ENCODE assay signal across 10 cellular contexts in the genomic region with DNA sequence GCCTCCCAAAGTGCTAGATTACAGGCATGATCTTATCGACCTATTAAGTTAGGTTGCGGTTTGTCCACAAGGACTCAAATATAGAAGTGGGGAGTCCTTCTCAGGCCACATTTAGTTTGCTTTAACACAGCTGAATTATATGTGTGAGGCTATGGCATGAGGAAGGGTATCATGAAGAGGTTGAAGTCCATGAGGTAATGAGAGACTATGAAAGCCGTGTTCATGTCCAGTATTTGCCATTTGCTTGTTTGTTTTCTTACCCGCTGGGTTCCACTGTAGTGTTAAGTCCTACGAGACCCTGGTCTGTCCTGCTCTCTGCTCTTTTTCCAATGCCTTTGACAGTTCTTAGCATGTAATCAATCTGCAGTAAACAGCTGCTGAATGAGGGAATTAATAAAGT.
"Had no signal": no experiment of that assay in that cellular context is flagged by ENCODE, and none has a peak within 500 bp of the region (broad histone marks: within the 10 kb centered on the region; RNA-seq: fewer than 3 reads in every experiment).

No MANE protein-coding gene starts in this region.

- H3K36me3 ChIP-seq: HAP-1 had no signal

- H3K9me3 ChIP-seq: HAP-1 had no signal

- H3K4me3 ChIP-seq: GM23248, GM23338, HAP-1 had no signal

- H3K4me1 ChIP-seq: HAP-1 had no signal

- H3K4me3 Mint-ChIP-seq: GM23338, H9, HFFc6 had no signal

- DNase-seq: GM23248, GOT3, H7, H9, HCEC 1CT, HFFc6 had no signal

- ATAC-seq: GM23338, HCT116 had no signal

- H3K27ac ChIP-seq: GM23248 had no signal

- H3K9ac ChIP-seq: GM23248 had no signal

- H2AFZ ChIP-seq: GM23248, GM23338 had no signal

- H3K4me2 ChIP-seq: GM23338 had no signal

- H3K27ac Mint-ChIP-seq: GM23338, HFFc6 had no signal

- H3K9me3 Mint-ChIP-seq: GM23338, H9 had no signal

- FAIRE-seq: H54 had no signal
